In the genomic region with DNA sequence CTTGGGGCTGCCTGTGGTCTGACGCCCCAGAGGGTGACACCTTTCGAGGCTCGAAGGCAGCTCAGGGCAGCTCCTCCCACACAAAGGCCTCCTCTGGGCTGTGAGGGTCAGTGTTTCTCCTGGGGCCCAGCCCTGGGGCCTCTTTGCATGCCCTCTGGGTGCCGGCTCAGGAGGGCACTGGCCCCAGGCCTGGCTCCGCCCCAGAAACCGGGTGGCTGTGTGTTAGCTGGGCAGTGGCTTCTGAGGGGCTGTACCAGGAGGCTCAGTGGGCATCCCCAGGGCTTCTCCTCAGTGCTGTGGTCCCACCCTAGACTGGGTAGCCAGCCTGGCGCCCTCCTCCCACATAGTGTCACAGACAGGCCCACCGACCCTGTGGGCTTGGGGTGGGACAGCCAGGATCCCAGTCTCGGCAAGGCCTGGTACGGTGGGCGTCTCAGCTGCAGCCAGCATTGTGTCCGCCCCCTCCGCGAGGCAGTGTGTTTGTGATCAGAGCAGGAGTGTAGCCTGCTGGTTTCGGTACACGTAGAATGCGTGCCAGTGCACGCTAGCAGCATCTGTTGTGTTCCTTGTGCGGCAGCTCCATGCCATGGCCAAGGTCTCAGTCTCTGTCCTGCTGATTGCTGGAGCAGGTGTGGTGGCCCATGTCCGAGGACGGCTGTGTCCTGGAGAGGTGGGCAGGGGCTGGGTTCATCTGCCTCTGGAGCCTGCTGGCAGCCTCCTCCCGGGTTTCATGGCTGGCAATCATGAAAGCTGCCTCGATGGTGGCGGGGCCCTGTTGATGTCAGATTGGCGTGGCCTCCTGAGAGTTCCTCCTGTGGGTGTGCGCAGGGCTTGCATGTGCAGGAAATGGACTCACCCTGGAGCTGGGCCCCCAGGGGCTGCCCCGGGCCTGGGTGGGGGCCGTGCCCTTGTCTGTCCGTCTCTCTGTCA, we compare ENCODE assay signal across 3 cellular contexts.
TF ChIP-seq lines count a peak whose summit lies in the region.

No MANE protein-coding gene starts in this region.

TF ChIP-seq in HEK293, 187 proteins besides CTCF, POLR2A, EP300 and RAD21:
- TF ChIP-seq ZNF16 (tag by site-specific recombination; IDR thresholded peaks at IDR 0.05; ENCODE audit: low read depth) (no peak), ZNF600 (tag by site-specific recombination; IDR thresholded peaks at IDR 0.05) (peak; percentile 24; the same call in 1 of the 2 replicates)

TF ChIP-seq in K562, 482 proteins besides CTCF, POLR2A, EP300 and RAD21:
- no peak for TF ChIP-seq ZNF280B (CRISPR knock-in tag; IDR thresholded peaks at IDR 0.05)
- TF ChIP-seq YY1 (IDR thresholded peaks at IDR 0.05; ENCODE audit: borderline replicate concordance in 1 of 3, control insufficient read depth in 1 of 3, extremely low read depth in 1 of 3, insufficient read depth in 3 of 3, insufficient read length in 1 of 3, insufficient replicate concordance in 2 of 3, low read depth in 1 of 3, low read length in 2 of 3), result no peak
- TF ChIP-seq, protein P1, sequence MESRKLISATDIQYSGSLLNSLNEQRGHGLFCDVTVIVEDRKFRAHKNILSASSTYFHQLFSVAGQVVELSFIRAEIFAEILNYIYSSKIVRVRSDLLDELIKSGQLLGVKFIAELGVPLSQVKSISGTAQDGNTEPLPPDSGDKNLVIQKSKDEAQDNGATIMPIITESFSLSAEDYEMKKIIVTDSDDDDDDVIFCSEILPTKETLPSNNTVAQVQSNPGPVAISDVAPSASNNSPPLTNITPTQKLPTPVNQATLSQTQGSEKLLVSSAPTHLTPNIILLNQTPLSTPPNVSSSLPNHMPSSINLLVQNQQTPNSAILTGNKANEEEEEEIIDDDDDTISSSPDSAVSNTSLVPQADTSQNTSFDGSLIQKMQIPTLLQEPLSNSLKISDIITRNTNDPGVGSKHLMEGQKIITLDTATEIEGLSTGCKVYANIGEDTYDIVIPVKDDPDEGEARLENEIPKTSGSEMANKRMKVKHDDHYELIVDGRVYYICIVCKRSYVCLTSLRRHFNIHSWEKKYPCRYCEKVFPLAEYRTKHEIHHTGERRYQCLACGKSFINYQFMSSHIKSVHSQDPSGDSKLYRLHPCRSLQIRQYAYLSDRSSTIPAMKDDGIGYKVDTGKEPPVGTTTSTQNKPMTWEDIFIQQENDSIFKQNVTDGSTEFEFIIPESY (CRISPR knock-in tag; IDR thresholded peaks at IDR 0.05), result no peak
- peak; percentile 63; the same call in 1 of the 2 replicates for TF ChIP-seq POLR2G (IDR thresholded peaks at IDR 0.05; ENCODE audit: low read depth, low read length)
- TF ChIP-seq ETV5 (CRISPR knock-in tag; IDR thresholded peaks at IDR 0.05; ENCODE audit: low read depth), result no peak
- TF ChIP-seq KLF1 (tag; IDR thresholded peaks at IDR 0.05), result no peak
- TF ChIP-seq HMGN3 (IDR thresholded peaks at IDR 0.05; ENCODE audit: borderline replicate concordance, extremely low read depth, insufficient read length, low read depth, low read length), result peak; percentile 23
- TF ChIP-seq SIX5 (IDR thresholded peaks at IDR 0.05; ENCODE audit: borderline replicate concordance in 1 of 2, insufficient read depth in 1 of 2, low read depth in 1 of 2, low read length in 2 of 2), result no peak
- TF ChIP-seq ESRRB (CRISPR knock-in tag; IDR thresholded peaks at IDR 0.05; ENCODE audit: borderline replicate concordance), result no peak
- 0 out of 2 replicates have a peak, but pooled peaks have one; percentile 22 for TF ChIP-seq ZBTB7A (IDR thresholded peaks at IDR 0.05; ENCODE audit: borderline replicate concordance, control insufficient read depth, low read depth, low read length)
- no peak for TF ChIP-seq ZNF282 (CRISPR knock-in tag; IDR thresholded peaks at IDR 0.05)
- TF ChIP-seq, protein P2, sequence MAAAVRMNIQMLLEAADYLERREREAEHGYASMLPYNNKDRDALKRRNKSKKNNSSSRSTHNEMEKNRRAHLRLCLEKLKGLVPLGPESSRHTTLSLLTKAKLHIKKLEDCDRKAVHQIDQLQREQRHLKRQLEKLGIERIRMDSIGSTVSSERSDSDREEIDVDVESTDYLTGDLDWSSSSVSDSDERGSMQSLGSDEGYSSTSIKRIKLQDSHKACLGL (CRISPR knock-in tag; IDR thresholded peaks at IDR 0.05; ENCODE audit: borderline replicate concordance, poor library complexity, severe bottlenecking), result no peak
- no peak for TF ChIP-seq HLTF (IDR thresholded peaks at IDR 0.05)
- TF ChIP-seq ZBTB43 (CRISPR knock-in tag; IDR thresholded peaks at IDR 0.05), result no peak
- no peak for TF ChIP-seq NR2C2 (CRISPR knock-in tag; IDR thresholded peaks at IDR 0.05)
- TF ChIP-seq NR2C2 (tag; IDR thresholded peaks at IDR 0.05), result no peak
- 0 out of 2 replicates have a peak, but pooled peaks have one; percentile 42 for TF ChIP-seq RBFOX2 (IDR thresholded peaks at IDR 0.05; ENCODE audit: low read depth, low read length)
- TF ChIP-seq ZNF398 (CRISPR knock-in tag; IDR thresholded peaks at IDR 0.05), result no peak
- TF ChIP-seq ZFX (CRISPR knock-in tag; IDR thresholded peaks at IDR 0.05), result no peak

TF ChIP-seq in GM12891, 5 proteins besides CTCF, POLR2A, EP300 and RAD21:
- TF ChIP-seq POLR2AphosphoS5 (IDR thresholded peaks at IDR 0.05; ENCODE audit: low read depth, low read length) (no peak), PAX5 (IDR thresholded peaks at IDR 0.05; ENCODE audit: insufficient read depth, low read length, severe bottlenecking) (no peak), SPI1 (IDR thresholded peaks at IDR 0.05; ENCODE audit: low read depth, low read length) (no peak), POU2F2 (IDR thresholded peaks at IDR 0.05; ENCODE audit: low read depth, low read length) (no peak), TAF1 (IDR thresholded peaks at IDR 0.05; ENCODE audit: low read depth, low read length) (no peak)
